ENCODE assay signal across 40 cellular contexts in the genomic region with DNA sequence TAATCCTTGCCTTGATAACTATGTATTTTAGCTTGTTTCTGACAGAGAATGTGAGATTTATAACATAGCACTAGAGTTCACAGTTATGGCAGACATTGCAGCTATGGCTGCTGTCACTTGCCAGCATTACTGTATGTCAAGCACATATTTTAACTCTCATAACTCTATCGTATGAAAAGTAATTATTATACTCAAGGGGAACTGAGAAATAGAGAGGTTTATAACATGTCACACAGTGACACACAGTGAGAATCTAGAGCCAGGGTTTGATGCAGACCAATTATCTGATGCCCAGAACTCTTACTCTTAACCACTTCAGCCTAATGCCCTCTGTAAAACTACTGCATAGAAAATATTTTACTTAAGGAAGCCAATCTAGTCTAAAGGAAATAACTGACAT.
"Had no signal": no experiment of that assay in that cellular context is flagged by ENCODE, and none has a peak within 500 bp of the region (broad histone marks: within the 10 kb centered on the region; RNA-seq: fewer than 3 reads in every experiment).

No MANE protein-coding gene starts in this region.

- H3K27me3 ChIP-seq: adrenal gland, ascending aorta, body of pancreas, brain microvascular endothelial cell, breast epithelium, cardiac muscle cell had no signal

- ATAC-seq: activated naive CD4-positive, alpha-beta T cell treated with anti-CD3 and anti-CD28 coated beads, Interleukin-2, amount 50 U/mL, for 72 hours; activated naive CD8-positive, alpha-beta T cell treated with anti-CD3 and anti-CD28 coated beads, Interleukin-2, amount 50 U/mL, for 24 hours; activated T-cell treated with anti-CD3 and anti-CD28 coated beads, Interleukin-2, amount 50 U/mL, for 4 hours; activated T-cell treated with anti-CD3 and anti-CD28 coated beads, Interleukin-2, amount 50 U/mL, for 72 hours; activated T-helper 17 cell treated with anti-CD3 and anti-CD28 coated beads, Interleukin-2, amount 50 U/mL, for 72 hours; body of pancreas had no signal

- H3K27me3 Mint-ChIP-seq: activated naive CD4-positive, alpha-beta T cell treated with anti-CD3 and anti-CD28 coated beads, Interleukin-2, amount 10 ng/mL, durations not matched to agents 7 days and 5 days; activated naive CD4-positive, alpha-beta T cell treated with anti-CD3 and anti-CD28 coated beads, Interleukin-2, amount 50 U/mL, for 24 hours; activated naive CD8-positive, alpha-beta T cell; activated naive CD8-positive, alpha-beta T cell treated with anti-CD3 and anti-CD28 coated beads for 36 hours; activated naive CD8-positive, alpha-beta T cell treated with anti-CD3 and anti-CD28 coated beads, Interleukin-2, amount 10 ng/mL, durations not matched to agents 7 days and 5 days; activated naive CD8-positive, alpha-beta T cell treated with anti-CD3 and anti-CD28 coated beads, Interleukin-2, amount 50 U/mL, for 24 hours; activated T-cell treated with anti-CD3 and anti-CD28 coated beads, Interleukin-2, amount 50 U/mL, for 24 hours; activated T-helper 17 cell treated with anti-CD3 and anti-CD28 coated beads, Interleukin-2, amount 50 U/mL, for 72 hours; central memory CD8-positive, alpha-beta T cell had no signal

- H3K9me3 Mint-ChIP-seq: activated naive CD8-positive, alpha-beta T cell treated with anti-CD3 and anti-CD28 coated beads, Interleukin-2, amount 10 ng/mL, durations not matched to agents 7 days and 5 days had no signal

- H3K4me3 ChIP-seq: adrenal gland, ascending aorta, body of pancreas, breast epithelium, cardiac muscle cell had no signal

- H3K4me1 Mint-ChIP-seq: activated naive CD4-positive, alpha-beta T cell treated with anti-CD3 and anti-CD28 coated beads, Interleukin-2, amount 10 ng/mL, durations not matched to agents 7 days and 5 days; activated naive CD4-positive, alpha-beta T cell treated with anti-CD3 and anti-CD28 coated beads, Interleukin-2, amount 50 U/mL, for 24 hours; activated naive CD8-positive, alpha-beta T cell treated with anti-CD3 and anti-CD28 coated beads for 36 hours; activated naive CD8-positive, alpha-beta T cell treated with anti-CD3 and anti-CD28 coated beads, Interleukin-2, amount 10 ng/mL, durations not matched to agents 7 days and 5 days; activated naive CD8-positive, alpha-beta T cell treated with anti-CD3 and anti-CD28 coated beads, Interleukin-2, amount 50 U/mL, for 24 hours; activated T-helper 17 cell treated with anti-CD3 and anti-CD28 coated beads, Interleukin-2, amount 50 U/mL, for 72 hours; brain; central memory CD8-positive, alpha-beta T cell had no signal

- FAIRE-seq: astrocyte, bronchial epithelial cell had no signal

- H3K27ac Mint-ChIP-seq: activated naive CD4-positive, alpha-beta T cell treated with anti-CD3 and anti-CD28 coated beads for 36 hours; activated naive CD4-positive, alpha-beta T cell treated with anti-CD3 and anti-CD28 coated beads, Interleukin-2, amount 10 ng/mL, durations not matched to agents 7 days and 5 days; activated naive CD4-positive, alpha-beta T cell treated with anti-CD3 and anti-CD28 coated beads, Interleukin-2, amount 50 U/mL, for 24 hours; activated naive CD4-positive, alpha-beta T cell treated with anti-CD3 and anti-CD28 coated beads, Interleukin-2, amount 50 U/mL, for 72 hours; activated naive CD8-positive, alpha-beta T cell; activated naive CD8-positive, alpha-beta T cell treated with anti-CD3 and anti-CD28 coated beads for 36 hours; activated naive CD8-positive, alpha-beta T cell treated with anti-CD3 and anti-CD28 coated beads, Interleukin-2, amount 10 ng/mL, durations not matched to agents 7 days and 5 days; activated naive CD8-positive, alpha-beta T cell treated with anti-CD3 and anti-CD28 coated beads, Interleukin-2, amount 50 U/mL, for 24 hours; activated T-cell treated with anti-CD3 and anti-CD28 coated beads, Interleukin-2, amount 50 U/mL, for 24 hours; activated T-cell treated with anti-CD3 and anti-CD28 coated beads, Interleukin-2, amount 50 U/mL, for 72 hours; activated T-helper 1 cell treated with anti-CD3 and anti-CD28 coated beads, Interleukin-12 subunit alpha, Interleukin-12 subunit beta, Interleukin-2, Interleukin-4 antibody, amounts not matched to agents 30 ng/mL and 10 ng/mL and 1 ng/mL, durations not matched to agents 14 hours and 24 hours and 36 hours; activated T-helper 17 cell treated with anti-CD3 and anti-CD28 coated beads, Interleukin-2, amount 50 U/mL, for 72 hours; activated T-helper 2 cell treated with anti-CD3 and anti-CD28 coated beads, Interferon-gamma antibody, Interleukin-2, Interleukin-4, amounts not matched to agents 10 μg/mL and 5 μg/mL and 100 μg/mL, durations not matched to agents 14 hours and 24 hours and 36 hours had no signal

- H3K9me3 ChIP-seq: adrenal gland, ascending aorta, body of pancreas, breast epithelium had no signal

- H3K36me3 ChIP-seq: adrenal gland, ascending aorta, brain microvascular endothelial cell, breast epithelium, cardiac muscle cell had no signal

- DNase-seq: activated effector memory CD4-positive, alpha-beta T cell treated with anti-CD3 and anti-CD28 coated beads, Interleukin-2, amount 50 U/mL, for 16 hours; activated effector memory CD4-positive, alpha-beta T cell treated with Interleukin-2 at 50 U/mL for 16 hours; activated gamma-delta T cell; activated gamma-delta T cell treated with Interleukin-2 at 50 U/mL for 16 hours; activated naive CD4-positive, alpha-beta T cell; activated naive CD4-positive, alpha-beta T cell treated with anti-CD3 and anti-CD28 coated beads for 36 hours; activated naive CD4-positive, alpha-beta T cell treated with anti-CD3 and anti-CD28 coated beads, Interleukin-2, amount 10 ng/mL, durations not matched to agents 7 days and 5 days; activated naive CD4-positive, alpha-beta T cell treated with anti-CD3 and anti-CD28 coated beads, Interleukin-2, amount 50 U/mL, for 16 hours; activated naive CD4-positive, alpha-beta T cell treated with Interleukin-2 at 50 U/mL for 16 hours; activated naive CD8-positive, alpha-beta T cell treated with anti-CD3 and anti-CD28 coated beads for 36 hours; activated naive CD8-positive, alpha-beta T cell treated with anti-CD3 and anti-CD28 coated beads, Interleukin-2, amount 10 ng/mL, durations not matched to agents 7 days and 5 days; activated naive CD8-positive, alpha-beta T cell treated with anti-CD3 and anti-CD28 coated beads, Interleukin-2, amount 50 U/mL, for 24 hours; activated T-cell treated with anti-CD3 and anti-CD28 coated beads, Interleukin-2, amount 50 U/mL, for 1 hour; activated T-cell treated with anti-CD3 and anti-CD28 coated beads, Interleukin-2, amount 50 U/mL, for 24 hours; activated T-cell treated with anti-CD3 and anti-CD28 coated beads, Interleukin-2, amount 50 U/mL, for 4 hours; activated T-cell treated with anti-CD3 and anti-CD28 coated beads, Interleukin-2, amount 50 U/mL, for 48 hours; activated T-cell treated with anti-CD3 and anti-CD28 coated beads, Interleukin-2, amount 50 U/mL, for 72 hours; adrenal gland; amniotic stem cell; amygdala; anterior cingulate cortex; aorta; body of pancreas; brain microvascular endothelial cell; caudate nucleus; central memory CD4-positive, alpha-beta T cell; cerebellar nuclear complex had no signal

- H3K27ac ChIP-seq: adrenal gland, ascending aorta, body of pancreas, brain microvascular endothelial cell, breast epithelium, cardiac muscle cell had no signal

- H3K4me1 ChIP-seq: adrenal gland, ascending aorta, body of pancreas, breast epithelium had no signal

- H3K36me3 Mint-ChIP-seq: activated naive CD4-positive, alpha-beta T cell treated with anti-CD3 and anti-CD28 coated beads, Interleukin-2, amount 10 ng/mL, durations not matched to agents 7 days and 5 days; activated naive CD4-positive, alpha-beta T cell treated with anti-CD3 and anti-CD28 coated beads, Interleukin-2, amount 50 U/mL, for 24 hours; activated naive CD8-positive, alpha-beta T cell; activated naive CD8-positive, alpha-beta T cell treated with anti-CD3 and anti-CD28 coated beads for 36 hours; activated naive CD8-positive, alpha-beta T cell treated with anti-CD3 and anti-CD28 coated beads, Interleukin-2, amount 10 ng/mL, durations not matched to agents 7 days and 5 days; brain had no signal

- H3K4me3 Mint-ChIP-seq: activated naive CD4-positive, alpha-beta T cell treated with anti-CD3 and anti-CD28 coated beads for 36 hours; activated naive CD4-positive, alpha-beta T cell treated with anti-CD3 and anti-CD28 coated beads, Interleukin-2, amount 10 ng/mL, durations not matched to agents 7 days and 5 days; activated naive CD4-positive, alpha-beta T cell treated with anti-CD3 and anti-CD28 coated beads, Interleukin-2, amount 50 U/mL, for 24 hours; activated naive CD8-positive, alpha-beta T cell; activated naive CD8-positive, alpha-beta T cell treated with anti-CD3 and anti-CD28 coated beads for 36 hours; activated naive CD8-positive, alpha-beta T cell treated with anti-CD3 and anti-CD28 coated beads, Interleukin-2, amount 10 ng/mL, durations not matched to agents 7 days and 5 days; activated naive CD8-positive, alpha-beta T cell treated with anti-CD3 and anti-CD28 coated beads, Interleukin-2, amount 50 U/mL, for 24 hours; activated T-cell treated with anti-CD3 and anti-CD28 coated beads, Interleukin-2, amount 50 U/mL, for 24 hours; activated T-cell treated with anti-CD3 and anti-CD28 coated beads, Interleukin-2, amount 50 U/mL, for 4 hours; activated T-cell treated with anti-CD3 and anti-CD28 coated beads, Interleukin-2, amount 50 U/mL, for 72 hours; activated T-helper 1 cell treated with anti-CD3 and anti-CD28 coated beads, Interleukin-12 subunit alpha, Interleukin-12 subunit beta, Interleukin-2, Interleukin-4 antibody, amounts not matched to agents 30 ng/mL and 10 ng/mL and 1 ng/mL, durations not matched to agents 14 hours and 24 hours and 36 hours; activated T-helper 17 cell treated with anti-CD3 and anti-CD28 coated beads, Interleukin-2, amount 50 U/mL, for 72 hours; brain; central memory CD8-positive, alpha-beta T cell had no signal
